8 cellular contexts compared by ENCODE assay signal in genomic region chr6:104859225-104860146, GRCh38. TPM values are rescaled to one million over a fixed set of nuclear protein-coding genes. Genes with fewer than 3 reads are reported as not detected.
DNase-seq lines count a peak whose midpoint lies in the region; ATAC-seq lines count a peak whose summit lies in the region.

Gene HACE1 (minus strand): TSS chr6:104859919. CDS start chr6:104859642, 277 bp downstream.

- no peaks in the 10 kb centered on the region for H3K27me3 ChIP-seq in CD8-positive, alpha-beta memory T cell (ENCODE audit: insufficient read depth, low read length, poor library complexity, severe bottlenecking)

- CTCF ChIA-PET in CD8-positive, alpha-beta memory T cell (lab: Charles Lee), result interaction anchor here (1.0 kb wide), 1 partner anchor 70 kb away, joined by 3 read pairs; no protein-coding TSS in a partner anchor
- CTCF ChIA-PET in activated CD8-positive, alpha-beta T cell treated with anti-CD3 and anti-CD28 coated beads, Interleukin-2, amount 10 ng/mL, durations not matched to agents 7 days and 5 days (lab: Charles Lee), result interaction anchor here (1.3 to 2.6 kb wide), 3 partner anchors 13 to 69 kb away, joined by 3 to 9 read pairs (median 3); no protein-coding TSS in a partner anchor

- peak; percentile 79 to 90 (median 86) for DNase-seq in CD8-positive, alpha-beta memory T cell
- DNase-seq in HK-2 (ENCODE audit: unreplicated experiment) (peak; percentile 89), NCI-H82 treated with DMSO at 0.1 percent for 48 hours (lab: John Stamatoyannopoulos, UW; ENCODE audit: unreplicated experiment) (peak; percentile 78), memory B cell (ENCODE audit: low spot score in 2 of 2) (peak; percentile 84 to 90)
- peak; percentile 91 for DNase-seq in activated CD8-positive, alpha-beta T cell treated with anti-CD3 and anti-CD28 coated beads, Interleukin-2, amount 10 ng/mL, durations not matched to agents 7 days and 5 days
- peak; percentile 74 for DNase-seq in effector CD8-positive, alpha-beta T cell (lab: John Stamatoyannopoulos, UW)
- DNase-seq in stimulated activated CD8-positive, alpha-beta memory T cell treated with anti-CD3 and anti-CD28 coated beads, Interleukin-12 subunit alpha, Interleukin-12 subunit beta, amount 100 ng/mL, for 24 hours (ENCODE audit: extremely low read depth), result peak; percentile 78

- peak within 1 kb of the TSS; percentile 91 to 97 (median 92) for H3K4me3 Mint-ChIP-seq in CD8-positive, alpha-beta memory T cell
- H3K4me3 Mint-ChIP-seq in activated CD8-positive, alpha-beta T cell treated with anti-CD3 and anti-CD28 coated beads, Interleukin-2, amount 10 ng/mL, durations not matched to agents 7 days and 5 days, result peak within 1 kb of the TSS; percentile 96
- H3K4me3 Mint-ChIP-seq in memory B cell, result peak within 1 kb of the TSS; percentile 87

- H3K9me3 Mint-ChIP-seq in CD8-positive, alpha-beta memory T cell, result no peaks in the 10 kb centered on the region
- H3K9me3 Mint-ChIP-seq in activated CD8-positive, alpha-beta T cell treated with anti-CD3 and anti-CD28 coated beads, Interleukin-2, amount 10 ng/mL, durations not matched to agents 7 days and 5 days (ENCODE audit: insufficient read depth), result no peaks in the 10 kb centered on the region
- H3K9me3 Mint-ChIP-seq in memory B cell, result no peaks in the 10 kb centered on the region

- no peaks in the 10 kb centered on the region for H3K36me3 ChIP-seq in CD8-positive, alpha-beta memory T cell (ENCODE audit: insufficient read depth, low read length)

- H3K4me1 Mint-ChIP-seq in CD8-positive, alpha-beta memory T cell, result peaks cover 16 to 20% (median 19%) of the 10 kb centered on the region in 3 donors
- H3K4me1 Mint-ChIP-seq in activated CD8-positive, alpha-beta T cell treated with anti-CD3 and anti-CD28 coated beads, Interleukin-2, amount 10 ng/mL, durations not matched to agents 7 days and 5 days (ENCODE audit: low read depth), result peaks cover 25% of the 10 kb centered on the region
- peaks cover 6% of the 10 kb centered on the region for H3K4me1 Mint-ChIP-seq in memory B cell

- H3K27ac ChIP-seq in CD8-positive, alpha-beta memory T cell (ENCODE audit: low read depth, low read length), result peak within 1 kb of the TSS; percentile 63

- H3K4me3 ChIP-seq in CD8-positive, alpha-beta memory T cell (ENCODE audit: low read length), result peak within 1 kb of the TSS; percentile 71

- peak; percentile 99 for ATAC-seq in GM19452 (IDR thresholded peaks at IDR 0.05; ENCODE audit: unreplicated experiment)
- ATAC-seq in activated CD8-positive, alpha-beta T cell treated with anti-CD3 and anti-CD28 coated beads, Interleukin-2, amount 10 ng/mL, durations not matched to agents 7 days and 5 days, result peak; percentile 99
- ATAC-seq in memory B cell (ENCODE audit: low read depth), result peak; percentile 93

- no peaks in the 10 kb centered on the region for H3K9me3 ChIP-seq in CD8-positive, alpha-beta memory T cell (ENCODE audit: low read length)

- H3K27ac Mint-ChIP-seq in CD8-positive, alpha-beta memory T cell, result peak within 1 kb of the TSS; percentile 58 to 97 (median 82)
- H3K27ac Mint-ChIP-seq in activated CD8-positive, alpha-beta T cell treated with anti-CD3 and anti-CD28 coated beads, Interleukin-2, amount 10 ng/mL, durations not matched to agents 7 days and 5 days, result peak within 1 kb of the TSS; percentile 84
- H3K27ac Mint-ChIP-seq in memory B cell, result peak within 1 kb of the TSS; percentile 28

- H3K27me3 Mint-ChIP-seq in CD8-positive, alpha-beta memory T cell, result peaks cover 2 to 22% of the 10 kb centered on the region in 2 donors
- no peaks in the 10 kb centered on the region for H3K27me3 Mint-ChIP-seq in activated CD8-positive, alpha-beta T cell treated with anti-CD3 and anti-CD28 coated beads, Interleukin-2, amount 10 ng/mL, durations not matched to agents 7 days and 5 days (ENCODE audit: low read depth)
- H3K27me3 Mint-ChIP-seq in memory B cell, result peaks cover 2% of the 10 kb centered on the region

- POLR2A ChIA-PET in CD8-positive, alpha-beta memory T cell (lab: Charles Lee), result no interaction called here
- POLR2A ChIA-PET in activated CD8-positive, alpha-beta T cell treated with anti-CD3 and anti-CD28 coated beads, Interleukin-2, amount 10 ng/mL, durations not matched to agents 7 days and 5 days (lab: Charles Lee), result interaction anchor here (0.8 to 1.3 kb wide), 2 partner anchors 8 to 11 kb away, joined by 3 read pairs; no protein-coding TSS in a partner anchor

- H3K4me1 ChIP-seq in CD8-positive, alpha-beta memory T cell (ENCODE audit: insufficient read depth, low read length), result peaks cover 15% of the 10 kb centered on the region

- H3K36me3 Mint-ChIP-seq in CD8-positive, alpha-beta memory T cell, result peaks cover 0 to 3% (median 0%) of the 10 kb centered on the region in 3 donors
- H3K36me3 Mint-ChIP-seq in activated CD8-positive, alpha-beta T cell treated with anti-CD3 and anti-CD28 coated beads, Interleukin-2, amount 10 ng/mL, durations not matched to agents 7 days and 5 days (ENCODE audit: low read depth), result peaks cover 3% of the 10 kb centered on the region
- H3K36me3 Mint-ChIP-seq in memory B cell, result no peaks in the 10 kb centered on the region

RNA-seq across cellular contexts. Expression of gene HACE1, which starts in this region (rescaled TPM):
- 10 to 100 TPM in 1 of 2 experiments, 1 to 10 TPM in 1; 8.3 to 10.6 TPM for total RNA-seq in CD8-positive, alpha-beta memory T cell
- 8.5 TPM for polyA plus RNA-seq in CD8-positive, alpha-beta memory T cell
- 10 to 100 TPM; 13.5 to 16.7 TPM for total RNA-seq in activated CD8-positive, alpha-beta T cell treated with anti-CD3 and anti-CD28 coated beads, Interleukin-2, amount 10 ng/mL, durations not matched to agents 7 days and 5 days

Comparison
In these comparisons a context has a peak if more than half of its experiments do, and no peak if none do; other contexts are left out.
1. Peak in every context shown above with its lines: DNase-seq, ATAC-seq, H3K4me3 ChIP-seq and H3K27ac ChIP-seq.
2. H3K27ac Mint-ChIP-seq: peak in every context shown above with its lines; median percentile 84 in activated CD8-positive, alpha-beta T cell treated with anti-CD3 and anti-CD28 coated beads, Interleukin-2, amount 10 ng/mL, durations not matched to agents 7 days and 5 days; 82 in CD8-positive, alpha-beta memory T cell; 28 in memory B cell.